10 cellular contexts compared by ENCODE assay signal in genomic region chr1:223739366-223740057, GRCh38. TPM values are rescaled to one million over a fixed set of nuclear protein-coding genes. Genes with fewer than 3 reads are reported as not detected.
DNase-seq lines count a peak whose midpoint lies in the region; ATAC-seq and TF ChIP-seq lines count a peak whose summit lies in the region.
"Had no signal": no experiment of that assay in that cellular context is flagged by ENCODE, and none has a peak within 500 bp of the region (broad histone marks: within the 10 kb centered on the region; RNA-seq: fewer than 3 reads in every experiment).

No MANE protein-coding gene starts in this region.

- peak overlapping the region; percentile 91 for H3K27ac ChIP-seq in VCaP
- peak overlapping the region; percentile 72 to 93 for H3K27ac ChIP-seq in esophagus (ENCODE audit: low read depth in 2 of 2, low read length in 1 of 2)
- peak overlapping the region; percentile 84 for H3K27ac ChIP-seq in upper lobe of right lung
- H3K27ac ChIP-seq in SK-N-SH (ENCODE audit: low read depth in 2 of 2, low read length in 1 of 2) = no peak overlapping the region
- H3K27ac ChIP-seq: right lobe of liver had no signal

- CTCF ChIA-PET in SK-N-SH (lab: Yijun Ruan, JAX) = interaction anchor here (0.9 to 4.3 kb wide), 3 partner anchors 10 to 27 kb away, joined by 3 to 44 read pairs (median 6); partner anchors contain the start of gene CAPN2

- no peaks in the 10 kb centered on the region for H3K9me2 ChIP-seq in SK-N-SH

- peaks cover 38% of the 10 kb centered on the region for H4K20me1 ChIP-seq in SK-N-SH (ENCODE audit: insufficient read depth)

- no peak for TF ChIP-seq EP300 in SK-N-SH (IDR thresholded peaks at IDR 0.05; ENCODE audit: borderline replicate concordance in 1 of 2, low read depth in 1 of 2, low read length in 1 of 2)

- peaks cover 2 to 4% of the 10 kb centered on the region in 2 donors for H3K4me1 ChIP-seq in esophagus (ENCODE audit: control insufficient read depth in 2 of 2, insufficient read depth in 2 of 2, low read length in 1 of 2)
- H3K4me1 ChIP-seq in upper lobe of right lung = peaks cover 35% of the 10 kb centered on the region
- peaks cover 3 to 14% of the 10 kb centered on the region in 2 experiments; a peak in 1 of 4 replicates for H3K4me1 ChIP-seq in SK-N-SH (ENCODE audit: control insufficient read depth in 1 of 2, insufficient read depth in 2 of 2, low read depth in 1 of 2, low read length in 1 of 2)
- H3K4me1 ChIP-seq: right lobe of liver had no signal

- ATAC-seq in upper lobe of right lung = peak; percentile 28
- ATAC-seq in stimulated activated effector memory CD8-positive, alpha-beta T cell treated with anti-CD3 and anti-CD28 coated beads, Interleukin-12 subunit alpha, Interleukin-12 subunit beta, amount 100 ng/mL, for 72 hours = no peak
- no peak for ATAC-seq in stimulated activated memory B cell treated with anti-CD40 and anti-IgM and Interleukin-4, amounts not matched to agents 10 μg/mL and 1 μg/mL and 100 μg/mL, for 72 hours

- DNase-seq in upper lobe of right lung (no peak), SK-N-SH (no peak)
- no peak for DNase-seq in stimulated activated effector memory CD8-positive, alpha-beta T cell treated with anti-CD3 and anti-CD28 coated beads, Interleukin-12 subunit alpha, Interleukin-12 subunit beta, amount 100 ng/mL, for 72 hours (ENCODE audit: low spot score in 2 of 2)
- DNase-seq: activated effector memory CD4-positive, alpha-beta T cell treated with anti-CD3 and anti-CD28 coated beads, Interleukin-2, amount 50 U/mL, for 16 hours; effector CD8-positive, alpha-beta T cell; right lobe of liver had no signal

- no peak overlapping the region for H3K9ac ChIP-seq in SK-N-SH

- peaks cover 10% of the 10 kb centered on the region for H3K27me3 Mint-ChIP-seq in nephron (ENCODE audit: low read depth)
- H3K27me3 Mint-ChIP-seq in stimulated activated memory B cell treated with anti-CD40 and anti-IgM and Interleukin-4, amounts not matched to agents 10 μg/mL and 1 μg/mL and 100 μg/mL, for 72 hours = no peaks in the 10 kb centered on the region

- peak overlapping the region; percentile 55 to 98 (median 67) for H3K27ac Mint-ChIP-seq in nephron
- H3K27ac Mint-ChIP-seq in stimulated activated effector memory CD8-positive, alpha-beta T cell treated with anti-CD3 and anti-CD28 coated beads, Interleukin-12 subunit alpha, Interleukin-12 subunit beta, amount 100 ng/mL, for 72 hours = no peak overlapping the region
- no peak overlapping the region for H3K27ac Mint-ChIP-seq in stimulated activated memory B cell treated with anti-CD40 and anti-IgM and Interleukin-4, amounts not matched to agents 10 μg/mL and 1 μg/mL and 100 μg/mL, for 72 hours

- H3K4me3 Mint-ChIP-seq in nephron = peak overlapping the region in 1 of 3 experiments; percentile 45
- no peak overlapping the region for H3K4me3 Mint-ChIP-seq in stimulated activated effector memory CD8-positive, alpha-beta T cell treated with anti-CD3 and anti-CD28 coated beads, Interleukin-12 subunit alpha, Interleukin-12 subunit beta, amount 100 ng/mL, for 72 hours
- no peak overlapping the region for H3K4me3 Mint-ChIP-seq in stimulated activated memory B cell treated with anti-CD40 and anti-IgM and Interleukin-4, amounts not matched to agents 10 μg/mL and 1 μg/mL and 100 μg/mL, for 72 hours

- intact Hi-C loops in upper lobe of right lung (cut with DNase I) = no loop called here

- POLR2A ChIA-PET in SK-N-SH (lab: Yijun Ruan, JAX) = no interaction called here

- H3K36me3 Mint-ChIP-seq in nephron (ENCODE audit: low read depth) = peaks cover 27% of the 10 kb centered on the region
- peaks cover 42% of the 10 kb centered on the region for H3K36me3 Mint-ChIP-seq in stimulated activated effector memory CD8-positive, alpha-beta T cell treated with anti-CD3 and anti-CD28 coated beads, Interleukin-12 subunit alpha, Interleukin-12 subunit beta, amount 100 ng/mL, for 72 hours
- H3K36me3 Mint-ChIP-seq in stimulated activated memory B cell treated with anti-CD40 and anti-IgM and Interleukin-4, amounts not matched to agents 10 μg/mL and 1 μg/mL and 100 μg/mL, for 72 hours = peaks cover 23% of the 10 kb centered on the region

- TF ChIP-seq RAD21 in SK-N-SH (IDR thresholded peaks at IDR 0.05; ENCODE audit: low read length) = no peak

- peaks cover 7% of the 10 kb centered on the region for H3F3A ChIP-seq in SK-N-SH (replicated peaks; ENCODE audit: insufficient read depth)

- WGBS in esophagus, 2 donors = 34 to 41% methylated on average over 8 of the region's 8 CpGs
- 87% methylated on average over 7 of the region's 8 CpGs for WGBS in SK-N-SH (ENCODE audit: low lambda C conversion rate)

- peaks cover 47% of the 10 kb centered on the region for H3K4me1 Mint-ChIP-seq in nephron
- peaks cover 32% of the 10 kb centered on the region for H3K4me1 Mint-ChIP-seq in stimulated activated effector memory CD8-positive, alpha-beta T cell treated with anti-CD3 and anti-CD28 coated beads, Interleukin-12 subunit alpha, Interleukin-12 subunit beta, amount 100 ng/mL, for 72 hours
- H3K4me1 Mint-ChIP-seq in stimulated activated memory B cell treated with anti-CD40 and anti-IgM and Interleukin-4, amounts not matched to agents 10 μg/mL and 1 μg/mL and 100 μg/mL, for 72 hours = peaks cover 4% of the 10 kb centered on the region

- no peak overlapping the region for H3K4me2 ChIP-seq in SK-N-SH

- H3K79me2 ChIP-seq in SK-N-SH (ENCODE audit: insufficient read depth) = peaks cover 88% of the 10 kb centered on the region

- TF ChIP-seq CTCF in VCaP (conservative IDR thresholded peaks at IDR 0.05) (no peak), nephron (IDR thresholded peaks at IDR 0.05; ENCODE audit: unreplicated experiment in 3 of 3) (no peak), upper lobe of right lung (IDR thresholded peaks at IDR 0.05) (no peak), SK-N-SH (IDR thresholded peaks at IDR 0.05) (no peak)

- H3K36me3 ChIP-seq in esophagus (ENCODE audit: control insufficient read depth in 2 of 2, insufficient read depth in 2 of 2, low read length in 1 of 2) (peaks cover 0 to 22% of the 10 kb centered on the region in 2 donors), upper lobe of right lung (peaks cover 17% of the 10 kb centered on the region), SK-N-SH (replicated peaks in 1 of 2; ENCODE audit: control insufficient read depth in 1 of 2, insufficient read depth in 2 of 2, low read length in 1 of 2) (peaks cover 15% of the 10 kb centered on the region in 2 experiments)
- H3K36me3 ChIP-seq: right lobe of liver had no signal

- no peak overlapping the region for H2AFZ ChIP-seq in SK-N-SH (ENCODE audit: low read depth)

- no peaks in the 10 kb centered on the region for H3K27me3 ChIP-seq in esophagus (ENCODE audit: control insufficient read depth in 1 of 2, insufficient read depth in 2 of 2, low read length in 2 of 2)
- no peaks in the 10 kb centered on the region for H3K27me3 ChIP-seq in upper lobe of right lung
- H3K27me3 ChIP-seq in SK-N-SH (ENCODE audit: insufficient read depth) = no peaks in the 10 kb centered on the region
- H3K27me3 ChIP-seq: right lobe of liver had no signal

- H3K4me3 ChIP-seq in esophagus (ENCODE audit: low read depth in 1 of 2, low read length in 2 of 2) (no peak overlapping the region), upper lobe of right lung (no peak overlapping the region), SK-N-SH (ENCODE audit: low read depth in 2 of 2, low read length in 1 of 2) (no peak overlapping the region)
- H3K4me3 ChIP-seq: right lobe of liver had no signal

- H3K9me3 Mint-ChIP-seq in nephron = no peaks in the 10 kb centered on the region
- H3K9me3 Mint-ChIP-seq in stimulated activated effector memory CD8-positive, alpha-beta T cell treated with anti-CD3 and anti-CD28 coated beads, Interleukin-12 subunit alpha, Interleukin-12 subunit beta, amount 100 ng/mL, for 72 hours = no peaks in the 10 kb centered on the region
- H3K9me3 Mint-ChIP-seq in stimulated activated memory B cell treated with anti-CD40 and anti-IgM and Interleukin-4, amounts not matched to agents 10 μg/mL and 1 μg/mL and 100 μg/mL, for 72 hours = no peaks in the 10 kb centered on the region

- H3K9me3 ChIP-seq in esophagus (ENCODE audit: control insufficient read depth in 2 of 2, insufficient read depth in 1 of 2, low read depth in 1 of 2, low read length in 1 of 2) = no peaks in the 10 kb centered on the region
- no peaks in the 10 kb centered on the region for H3K9me3 ChIP-seq in upper lobe of right lung
- H3K9me3 ChIP-seq in SK-N-SH = no peaks in the 10 kb centered on the region
- H3K9me3 ChIP-seq: right lobe of liver had no signal

TF ChIP-seq in SK-N-SH, 30 proteins besides CTCF, POLR2A, EP300 and RAD21 (continues in another document):
- TF ChIP-seq, protein P1, sequence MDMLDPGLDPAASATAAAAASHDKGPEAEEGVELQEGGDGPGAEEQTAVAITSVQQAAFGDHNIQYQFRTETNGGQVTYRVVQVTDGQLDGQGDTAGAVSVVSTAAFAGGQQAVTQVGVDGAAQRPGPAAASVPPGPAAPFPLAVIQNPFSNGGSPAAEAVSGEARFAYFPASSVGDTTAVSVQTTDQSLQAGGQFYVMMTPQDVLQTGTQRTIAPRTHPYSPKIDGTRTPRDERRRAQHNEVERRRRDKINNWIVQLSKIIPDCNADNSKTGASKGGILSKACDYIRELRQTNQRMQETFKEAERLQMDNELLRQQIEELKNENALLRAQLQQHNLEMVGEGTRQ (IDR thresholded peaks at IDR 0.05; ENCODE audit: borderline replicate concordance, low read depth, low read length) = no peak
- TF ChIP-seq FOXM1 (IDR thresholded peaks at IDR 0.05; ENCODE audit: low read depth) (no peak), MXI1 (IDR thresholded peaks at IDR 0.05; ENCODE audit: low read depth, low read length) (no peak), EZH2phosphoT487 (IDR thresholded peaks at IDR 0.05; ENCODE audit: borderline replicate concordance, low read depth) (no peak), POLR2AphosphoS5 (IDR thresholded peaks at IDR 0.05; ENCODE audit: low read depth, low read length) (no peak), RCOR1 (IDR thresholded peaks at IDR 0.05; ENCODE audit: low read length) (no peak), MEF2A (IDR thresholded peaks at IDR 0.05; ENCODE audit: borderline replicate concordance, low read depth) (no peak), SMC3 (IDR thresholded peaks at IDR 0.05; ENCODE audit: low read depth, low read length) (no peak), MAX (IDR thresholded peaks at IDR 0.05; ENCODE audit: low read depth) (no peak), RXRA (IDR thresholded peaks at IDR 0.05; ENCODE audit: borderline replicate concordance, low read depth) (no peak), YY1 (IDR thresholded peaks at IDR 0.05; ENCODE audit: low read depth) (no peak)

RNA-seq across cellular contexts. Expression of gene CAPN2, which starts 27.2 kb away (rescaled TPM):
- polyA plus RNA-seq in esophagus (100 to 1,000 TPM in 1 of 2 donors, 10 to 100 TPM in 1; 89.8 to 159 TPM), SK-N-SH (2012; rRNA removed) (208 and 209 TPM in 2 replicates)
- 306 TPM for total RNA-seq in upper lobe of right lung
- polyA plus RNA-seq in SK-N-SH (2012; cell fraction: cytosol; rRNA removed) = 177 and 181 TPM in 2 replicates
- 432 and 454 TPM in 2 replicates for polyA plus RNA-seq in SK-N-SH (2012; cell fraction: nucleus; rRNA removed)

Comparison
In these comparisons a context has a peak if more than half of its experiments do, and no peak if none do; other contexts are left out.
1. H3K27ac ChIP-seq: peak in VCaP (single experiment), esophagus (2 of 2) and upper lobe of right lung (single experiment); none in SK-N-SH (0 of 2).
2. H3K27ac Mint-ChIP-seq: peak in nephron (3 of 3); none in stimulated activated effector memory CD8-positive, alpha-beta T cell treated with anti-CD3 and anti-CD28 coated beads, Interleukin-12 subunit alpha, Interleukin-12 subunit beta, amount 100 ng/mL, for 72 hours (single experiment) and stimulated activated memory B cell treated with anti-CD40 and anti-IgM and Interleukin-4, amounts not matched to agents 10 μg/mL and 1 μg/mL and 100 μg/mL, for 72 hours (single experiment).